In genomic region chr11:64250875-64251721, GRCh38 we compare ENCODE assay signal across 8 cellular contexts. TPM values are rescaled to one million over a fixed set of nuclear protein-coding genes. Genes with fewer than 3 reads are reported as not detected.
DNase-seq lines count a peak whose midpoint lies in the region; ATAC-seq and TF ChIP-seq lines count a peak whose summit lies in the region.

PLCB3 (plus strand) TSS chr11:64251530; CDS start chr11:64251650, 120 bp downstream.

- peaks cover 9 to 78% (median 50%) of the 10 kb centered on the region in 6 donors for H3K4me1 ChIP-seq in spleen

- H3K9me3 ChIP-seq in spleen, result no peaks in the 10 kb centered on the region

- intact Hi-C loops in spleen (cut with DNase I; ENCODE audit: low total_unique reads), result no loop called here

- TF ChIP-seq POLR2A in GM18505 (IDR thresholded peaks at IDR 0.05; ENCODE audit: borderline replicate concordance, extremely low read depth, insufficient read depth, insufficient read length) (peak; percentile 46), spleen (IDR thresholded peaks at IDR 0.05) (no peak)

- peak within 1 kb of the TSS; percentile 62 to 96 (median 80) for H3K4me3 ChIP-seq in spleen

- H3K27ac ChIP-seq in spleen, result peak within 1 kb of the TSS in 6 of 8 donors; percentile 64 to 85 (median 78)

- peak; percentile 86 for DNase-seq in AG08395 (ENCODE audit: low spot score)
- peak; percentile 70 for DNase-seq in HuH-7 (ENCODE audit: low spot score)
- peak; percentile 70 for DNase-seq in T-helper 9 cell
- DNase-seq in T47D (ENCODE audit: low read depth in 1 of 2, low spot score in 1 of 2), result peak; percentile 72 to 80
- peak; percentile 51 for DNase-seq in inferior parietal cortex (ENCODE audit: extremely low spot score)
- DNase-seq in spleen, result peak; percentile 92
- no peak for DNase-seq in NCI-H526 treated with DMSO at 0.1 percent for 48 hours (lab: John Stamatoyannopoulos, UW)

- peaks cover 0 to 20% (median 10%) of the 10 kb centered on the region in 6 donors for H3K36me3 ChIP-seq in spleen

- peak; percentile 38 for ATAC-seq in GM18505 (IDR thresholded peaks at IDR 0.05; ENCODE audit: unreplicated experiment)

- in situ Hi-C loops in T47D (cut with HindIII; ENCODE audit: low pct_unique_long_range_greater_than_20kb, low sequenced_read_pairs), result no loop called here

- WGBS in spleen, 5 donors, result 1 to 3% (median 1%) methylated on average over 14 to 79 of the region's 79 CpGs

- no peaks in the 10 kb centered on the region for H3K27me3 ChIP-seq in spleen (replicated peaks in 1 of 7)

- peak; percentile 76 to 97 (median 90) for TF ChIP-seq CTCF in spleen (IDR thresholded peaks at IDR 0.05 in 8 of 11, conservative IDR thresholded peaks at IDR 0.05 in 3 of 11)

RNA-seq across cellular contexts. Expression of gene PLCB3, which starts in this region (rescaled TPM):
- 10 to 100 TPM; 20.7 to 28.3 (median 22.3) TPM for total RNA-seq in spleen
- 10 to 100 TPM in 1 of 3 donors, 1 to 10 TPM in 2; 3.8 to 11.9 (median 4.4) TPM for polyA plus RNA-seq in spleen
